ENCODE assay signal across 1 cellular context in the genomic region with DNA sequence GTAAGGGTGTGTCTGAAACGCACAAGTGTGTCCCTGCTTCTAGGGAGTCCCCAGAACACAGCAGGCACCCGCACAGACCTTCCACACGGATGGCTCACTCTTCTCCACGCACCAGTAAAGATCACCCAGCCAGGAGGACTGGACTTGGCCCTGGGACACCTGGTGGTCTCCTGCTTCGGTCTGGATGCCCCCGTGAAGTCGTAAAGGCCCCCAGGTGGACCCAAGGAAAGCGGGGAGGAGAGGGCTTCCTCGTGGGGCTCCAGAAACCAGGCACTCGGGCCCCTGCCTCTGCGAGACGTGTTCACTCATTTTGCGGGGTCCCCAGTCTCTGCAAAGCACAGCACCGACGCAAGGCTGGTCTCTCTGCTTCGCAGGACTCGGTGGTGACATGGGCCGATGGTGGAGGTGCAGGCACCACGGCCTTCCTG.
TF ChIP-seq lines count a peak whose summit lies in the region.

No MANE protein-coding gene starts in this region.

TF ChIP-seq in IMR-90, 13 proteins besides CTCF, POLR2A, EP300 and RAD21 (continued from another document):
- TF ChIP-seq BHLHE40 (IDR thresholded peaks at IDR 0.05; ENCODE audit: low read depth, low read length) = no peak
- TF ChIP-seq, protein P1, sequence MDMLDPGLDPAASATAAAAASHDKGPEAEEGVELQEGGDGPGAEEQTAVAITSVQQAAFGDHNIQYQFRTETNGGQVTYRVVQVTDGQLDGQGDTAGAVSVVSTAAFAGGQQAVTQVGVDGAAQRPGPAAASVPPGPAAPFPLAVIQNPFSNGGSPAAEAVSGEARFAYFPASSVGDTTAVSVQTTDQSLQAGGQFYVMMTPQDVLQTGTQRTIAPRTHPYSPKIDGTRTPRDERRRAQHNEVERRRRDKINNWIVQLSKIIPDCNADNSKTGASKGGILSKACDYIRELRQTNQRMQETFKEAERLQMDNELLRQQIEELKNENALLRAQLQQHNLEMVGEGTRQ (IDR thresholded peaks at IDR 0.05; ENCODE audit: low read depth, low read length) = no peak
- no peak for TF ChIP-seq CEBPB (IDR thresholded peaks at IDR 0.05; ENCODE audit: low read depth, low read length)
- no peak for TF ChIP-seq MXI1 (IDR thresholded peaks at IDR 0.05; ENCODE audit: borderline replicate concordance, low read depth, low read length)
- no peak for TF ChIP-seq NFE2L2 (IDR thresholded peaks at IDR 0.05; ENCODE audit: low read depth, low read length)
- TF ChIP-seq MAFK (IDR thresholded peaks at IDR 0.05; ENCODE audit: low read depth, low read length) = no peak
- no peak for TF ChIP-seq SMC3 (IDR thresholded peaks at IDR 0.05; ENCODE audit: low read depth, low read length)
- no peak for TF ChIP-seq RFX5 (IDR thresholded peaks at IDR 0.05; ENCODE audit: low read depth, low read length)
- no peak for TF ChIP-seq FOS (IDR thresholded peaks at IDR 0.05; ENCODE audit: low read depth, low read length)
- TF ChIP-seq MAZ (IDR thresholded peaks at IDR 0.05; ENCODE audit: borderline replicate concordance, low read depth, low read length) = no peak
- TF ChIP-seq RCOR1 (IDR thresholded peaks at IDR 0.05; ENCODE audit: insufficient replicate concordance, low read length) = no peak
- no peak for TF ChIP-seq CHD1 (IDR thresholded peaks at IDR 0.05; ENCODE audit: low read depth, low read length)
